ENCODE assay signal across 16 cellular contexts in the genomic region with DNA sequence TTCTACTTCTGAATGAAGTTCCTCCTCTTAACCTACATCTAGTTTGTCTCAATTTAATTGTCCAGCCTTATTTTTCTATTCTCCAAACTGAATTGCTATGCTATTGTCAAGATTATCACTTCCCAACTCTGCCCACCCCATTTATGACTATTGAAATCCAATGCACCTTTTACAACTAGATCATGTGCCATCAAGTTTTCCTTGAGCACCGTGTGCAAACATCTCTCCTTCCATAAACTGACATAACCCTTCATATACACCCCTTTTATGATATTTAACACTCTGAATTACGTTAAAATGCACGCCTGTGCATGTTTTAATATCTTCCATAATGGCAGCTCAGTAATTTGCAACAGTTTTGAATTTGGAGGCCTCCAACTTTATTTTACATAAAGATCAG.
DNase-seq lines count a peak whose midpoint lies in the region; ATAC-seq and TF ChIP-seq lines count a peak whose summit lies in the region.
"Had no signal": no experiment of that assay in that cellular context is flagged by ENCODE, and none has a peak within 500 bp of the region (broad histone marks: within the 10 kb centered on the region; RNA-seq: fewer than 3 reads in every experiment).

No MANE protein-coding gene starts in this region.

- DNase-seq in activated T-cell treated with anti-CD3 and anti-CD28 coated beads, Interleukin-2, amount 50 U/mL, for 72 hours = no peak
- DNase-seq in activated T-cell treated with anti-CD3 and anti-CD28 coated beads, Interleukin-2, amount 50 U/mL, for 1 hour = no peak
- DNase-seq in T-helper 17 cell = no peak
- DNase-seq in mesothelial cell of epicardium (ENCODE audit: low spot score in 2 of 2, unreplicated experiment in 2 of 2) = no peak
- no peak for DNase-seq in T-helper 1 cell
- DNase-seq in activated CD8-positive, alpha-beta memory T cell treated with anti-CD3 and anti-CD28 coated beads, Interleukin-2, amount 50 U/mL, for 48 hours = no peak
- DNase-seq: CD4-positive, CD25-positive, alpha-beta regulatory T cell; CD8-positive, alpha-beta memory T cell; DMS53; DMS79 treated with DMSO at 0.1 percent for 48 hours; GF-D8; H9 had no signal

- peaks cover 10 to 61% of the 10 kb centered on the region in 2 donors for H3K36me3 Mint-ChIP-seq in activated T-cell treated with anti-CD3 and anti-CD28 coated beads, Interleukin-2, amount 50 U/mL, for 72 hours (ENCODE audit: insufficient read depth in 2 of 2)
- H3K36me3 Mint-ChIP-seq in T-helper 17 cell (ENCODE audit: low read depth) = peaks cover 6% of the 10 kb centered on the region
- H3K36me3 Mint-ChIP-seq in mesothelial cell of epicardium = peaks cover 39% of the 10 kb centered on the region

- no peak for TF ChIP-seq CTCF in mesothelial cell of epicardium (IDR thresholded peaks at IDR 0.05; ENCODE audit: unreplicated experiment)

- no peaks in the 10 kb centered on the region for H3K9me3 ChIP-seq in T-helper 17 cell (ENCODE audit: control insufficient read depth, low read length, poor library complexity, severe bottlenecking)
- H3K9me3 ChIP-seq: BLaER1 had no signal

- ATAC-seq in activated T-cell treated with anti-CD3 and anti-CD28 coated beads, Interleukin-2, amount 50 U/mL, for 72 hours (replicated peaks in 1 of 2) = no peak
- ATAC-seq in T-helper 17 cell = no peak
- ATAC-seq: GM23338, HCT116 had no signal

- peak overlapping the region; percentile 20 for H3K27ac Mint-ChIP-seq in activated T-cell treated with anti-CD3 and anti-CD28 coated beads, Interleukin-2, amount 50 U/mL, for 72 hours
- peak overlapping the region; percentile 6 for H3K27ac Mint-ChIP-seq in T-helper 17 cell
- peak overlapping the region; percentile 7 for H3K27ac Mint-ChIP-seq in mesothelial cell of epicardium
- H3K27ac Mint-ChIP-seq: B cell; CD4-positive, CD25-positive, alpha-beta regulatory T cell; GM23338; H9 had no signal

- no peaks in the 10 kb centered on the region for H3K9me3 Mint-ChIP-seq in activated T-cell treated with anti-CD3 and anti-CD28 coated beads, Interleukin-2, amount 50 U/mL, for 72 hours
- H3K9me3 Mint-ChIP-seq in mesothelial cell of epicardium = no peaks in the 10 kb centered on the region
- H3K9me3 Mint-ChIP-seq: CD4-positive, CD25-positive, alpha-beta regulatory T cell; CD8-positive, alpha-beta memory T cell; GM23338; H9 had no signal

- H3K4me3 Mint-ChIP-seq in activated T-cell treated with anti-CD3 and anti-CD28 coated beads, Interleukin-2, amount 50 U/mL, for 72 hours = no peak overlapping the region
- no peak overlapping the region for H3K4me3 Mint-ChIP-seq in T-helper 17 cell
- no peak overlapping the region for H3K4me3 Mint-ChIP-seq in mesothelial cell of epicardium
- H3K4me3 Mint-ChIP-seq: B cell; CD4-positive, CD25-positive, alpha-beta regulatory T cell; CD8-positive, alpha-beta memory T cell; GM23338; H9 had no signal

- peaks cover 5% of the 10 kb centered on the region for H3K4me1 Mint-ChIP-seq in activated T-cell treated with anti-CD3 and anti-CD28 coated beads, Interleukin-2, amount 50 U/mL, for 72 hours (ENCODE audit: low read depth)
- H3K4me1 Mint-ChIP-seq in T-helper 17 cell = peaks cover 4% of the 10 kb centered on the region
- peaks cover 43% of the 10 kb centered on the region for H3K4me1 Mint-ChIP-seq in mesothelial cell of epicardium
- H3K4me1 Mint-ChIP-seq: B cell; CD8-positive, alpha-beta memory T cell; GM23338; H9 had no signal

- no peaks in the 10 kb centered on the region for H3K27me3 Mint-ChIP-seq in activated T-cell treated with anti-CD3 and anti-CD28 coated beads, Interleukin-2, amount 50 U/mL, for 72 hours (ENCODE audit: low read depth)
- no peaks in the 10 kb centered on the region for H3K27me3 Mint-ChIP-seq in T-helper 17 cell
- H3K27me3 Mint-ChIP-seq in mesothelial cell of epicardium (ENCODE audit: low read depth) = no peaks in the 10 kb centered on the region
- H3K27me3 Mint-ChIP-seq: B cell; CD4-positive, CD25-positive, alpha-beta regulatory T cell; CD8-positive, alpha-beta memory T cell had no signal
